In the genomic region with DNA sequence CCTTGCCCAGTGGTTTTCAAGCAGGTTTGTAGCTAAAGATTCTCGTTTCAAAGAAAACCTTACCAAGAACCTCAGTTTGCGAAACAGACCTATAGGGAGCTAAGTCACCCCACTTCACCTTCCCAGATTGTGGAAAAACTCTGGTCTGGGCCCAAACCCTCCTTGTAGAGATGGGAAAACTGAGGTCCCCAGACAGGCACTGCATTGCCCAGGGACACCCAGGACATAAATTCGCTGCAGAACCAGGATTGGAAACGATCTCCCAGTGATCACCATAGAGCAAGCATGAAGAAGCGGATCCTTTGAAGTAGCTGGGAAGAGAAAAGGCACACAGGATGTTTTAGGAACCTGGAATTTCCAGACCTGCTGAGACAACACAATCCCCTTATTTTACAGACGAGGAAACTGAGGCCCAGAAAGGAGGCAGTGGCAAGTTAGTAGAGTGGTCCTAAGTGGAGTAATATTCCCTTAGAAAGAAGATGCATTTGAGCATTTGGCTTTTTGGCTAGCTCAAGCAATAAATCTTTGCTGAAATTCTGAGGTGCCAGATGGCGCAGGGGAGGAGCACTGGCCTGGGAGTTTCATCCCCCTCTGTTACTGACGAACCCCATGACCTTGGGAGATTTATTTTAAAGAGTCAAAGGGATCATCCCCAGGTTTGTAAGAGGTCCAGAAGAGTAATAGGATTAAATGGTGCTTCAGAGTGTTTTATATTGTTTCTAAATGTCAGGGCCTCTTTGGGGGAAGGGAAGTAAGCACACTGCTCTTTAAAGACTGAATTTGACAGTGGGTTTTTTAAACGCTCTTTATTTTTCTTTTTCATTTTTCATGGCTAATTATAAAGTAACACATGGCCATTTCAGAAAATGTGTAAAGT, we compare ENCODE assay signal across 10 cellular contexts.
DNase-seq lines count a peak whose midpoint lies in the region; ATAC-seq and TF ChIP-seq lines count a peak whose summit lies in the region.
"Had no signal": no experiment of that assay in that cellular context is flagged by ENCODE, and none has a peak within 500 bp of the region (broad histone marks: within the 10 kb centered on the region; RNA-seq: fewer than 3 reads in every experiment).

No MANE protein-coding gene starts in this region.

- H3K9me3 Mint-ChIP-seq in T-helper 2 cell treated with Interferon-gamma antibody and Interleukin-4, amounts not matched to agents 5 μg/mL and 100 μg/mL, for 36 hours: no peaks in the 10 kb centered on the region

- 69 to 74% methylated on average over 6 to 7 of the region's 9 CpGs for WGBS in gastroesophageal sphincter (ENCODE audit: low coverage in 1 of 2), 2 donors
- 61% methylated on average over 9 of the region's 9 CpGs for whole genome bisulfite sequencing in suprapubic skin

- H3K4me1 ChIP-seq in SJCRH30: peaks cover 8% of the 10 kb centered on the region; the same call in 1 of the 2 replicates
- H3K4me1 ChIP-seq in gastroesophageal sphincter: peaks cover 0 to 20% (median 5%) of the 10 kb centered on the region in 3 donors
- H3K4me1 ChIP-seq in suprapubic skin: peaks cover 12% of the 10 kb centered on the region

- H3K4me3 ChIP-seq in H7 (ENCODE audit: insufficient read depth, low read depth, low read length) (peak overlapping the region; percentile 47; the same call in 1 of the 2 replicates), SJCRH30 (peak overlapping the region; percentile 55), gastroesophageal sphincter (peak overlapping the region in 1 of 2 donors; percentile 46), suprapubic skin (peak overlapping the region; percentile 44)

- peaks cover 6% of the 10 kb centered on the region for H3K4me1 Mint-ChIP-seq in T-helper 2 cell treated with Interferon-gamma antibody and Interleukin-4, amounts not matched to agents 5 μg/mL and 100 μg/mL, for 36 hours (ENCODE audit: low read depth)

- H3K9me3 ChIP-seq in SJCRH30 (replicated peaks) (no peaks in the 10 kb centered on the region; the same call in 1 of the 2 replicates), gastroesophageal sphincter (no peaks in the 10 kb centered on the region), suprapubic skin (no peaks in the 10 kb centered on the region)

- H3K4me3 Mint-ChIP-seq in T-helper 2 cell treated with Interferon-gamma antibody and Interleukin-4, amounts not matched to agents 5 μg/mL and 100 μg/mL, for 36 hours: no peak overlapping the region

- no peaks in the 10 kb centered on the region for H3K36me3 ChIP-seq in H7 (replicated peaks; ENCODE audit: control insufficient read depth, insufficient read depth, low read length)
- no peaks in the 10 kb centered on the region for H3K36me3 ChIP-seq in SJCRH30
- H3K36me3 ChIP-seq in gastroesophageal sphincter: no peaks in the 10 kb centered on the region
- H3K36me3 ChIP-seq in suprapubic skin: no peaks in the 10 kb centered on the region

- no peaks in the 10 kb centered on the region for H3K36me3 Mint-ChIP-seq in T-helper 2 cell treated with Interferon-gamma antibody and Interleukin-4, amounts not matched to agents 5 μg/mL and 100 μg/mL, for 36 hours (ENCODE audit: low read depth)

- DNase-seq in H7 (peak; percentile 33), SJCRH30 (peak in 1 of 2 experiments; percentile 13), suprapubic skin (ENCODE audit: low spot score in 2 of 2) (no peak), activated gamma-delta T cell treated with Interleukin-2 at 50 U/mL for 16 hours (no peak), superior temporal gyrus (ENCODE audit: extremely low spot score) (no peak)
- no peak for DNase-seq in T-helper 2 cell treated with Interferon-gamma antibody and Interleukin-4, amounts not matched to agents 5 μg/mL and 100 μg/mL, for 36 hours (ENCODE audit: low spot score)
- DNase-seq: activated CD4-positive, alpha-beta T cell treated with anti-CD3 and anti-CD28 coated beads, Interleukin-2, amount 10 ng/mL, durations not matched to agents 24 days and 14 days; cortex of kidney had no signal

- H3K27me3 ChIP-seq in H7 (ENCODE audit: control insufficient read depth, insufficient read depth, low read length): peaks cover 2% of the 10 kb centered on the region; the same call in 1 of the 2 replicates
- H3K27me3 ChIP-seq in SJCRH30: no peaks in the 10 kb centered on the region
- no peaks in the 10 kb centered on the region for H3K27me3 ChIP-seq in gastroesophageal sphincter
- no peaks in the 10 kb centered on the region for H3K27me3 ChIP-seq in suprapubic skin

- peaks cover 43% of the 10 kb centered on the region for H3K27me3 Mint-ChIP-seq in T-helper 2 cell treated with Interferon-gamma antibody and Interleukin-4, amounts not matched to agents 5 μg/mL and 100 μg/mL, for 36 hours (ENCODE audit: low read depth)

- TF ChIP-seq CTCF in gastroesophageal sphincter (IDR thresholded peaks at IDR 0.05): no peak
- TF ChIP-seq CTCF in suprapubic skin (IDR thresholded peaks at IDR 0.05): no peak

- H3K27ac ChIP-seq in SJCRH30: no peak overlapping the region
- H3K27ac ChIP-seq in gastroesophageal sphincter: peak overlapping the region in 3 of 4 donors; percentile 55 to 77 (median 59)
- H3K27ac ChIP-seq in suprapubic skin: no peak overlapping the region

- no peak for TF ChIP-seq POLR2A in gastroesophageal sphincter (IDR thresholded peaks at IDR 0.05)
- no peak for TF ChIP-seq POLR2A in suprapubic skin (IDR thresholded peaks at IDR 0.05)

- H3K27ac Mint-ChIP-seq in T-helper 2 cell treated with Interferon-gamma antibody and Interleukin-4, amounts not matched to agents 5 μg/mL and 100 μg/mL, for 36 hours: no peak overlapping the region
- H3K27ac Mint-ChIP-seq: activated CD4-positive, alpha-beta T cell treated with anti-CD3 and anti-CD28 coated beads, Interleukin-2, amount 10 ng/mL, durations not matched to agents 24 days and 14 days had no signal

- peak; percentile 11 for ATAC-seq in gastroesophageal sphincter
- ATAC-seq in HG03108 (IDR thresholded peaks at IDR 0.05; ENCODE audit: unreplicated experiment): no peak

- TF ChIP-seq EP300 in gastroesophageal sphincter (IDR thresholded peaks at IDR 0.05) (no peak), suprapubic skin (IDR thresholded peaks at IDR 0.05) (no peak)

Comparison
In these comparisons a context has a peak if more than half of its experiments do, and no peak if none do; other contexts are left out.
1. H3K27ac ChIP-seq: peak in gastroesophageal sphincter (3 of 4); none in SJCRH30 (single experiment) and suprapubic skin (single experiment).